8 cellular contexts compared by ENCODE assay signal in genomic region chr6:26659360-26660095, GRCh38. TPM values are rescaled to one million over a fixed set of nuclear protein-coding genes. Genes with fewer than 3 reads are reported as not detected.
DNase-seq lines count a peak whose midpoint lies in the region; ATAC-seq and TF ChIP-seq lines count a peak whose summit lies in the region.
"Not testable (repeated sequence)": the region's sequence is repeated elsewhere in the genome, so short reads cannot be mapped to it uniquely, and the experiment has no call there.

Gene ZNF322 (minus strand): TSS chr6:26659746. CDS start chr6:26638553, 21,193 bp downstream.

- peaks cover 24% of the 10 kb centered on the region for H3K36me3 ChIP-seq in left ventricle myocardium inferior

- peaks cover 22% of the 10 kb centered on the region for H3K27me3 Mint-ChIP-seq in T-helper 1 cell treated with Interleukin-12 subunit alpha and Interleukin-12 subunit beta and Interleukin-4 antibody, amounts not matched to agents 30 μg/mL and 1 μg/mL, for 36 hours (ENCODE audit: low read depth)
- H3K27me3 Mint-ChIP-seq in progenitor cell of endocrine pancreas = peaks cover 33% of the 10 kb centered on the region

- peaks cover 48% of the 10 kb centered on the region for H3K4me1 ChIP-seq in left ventricle myocardium inferior

- DNase-seq in GM13976 (ENCODE audit: low spot score) (peak; percentile 96), NCI-H146 treated with DMSO at 0.1 percent for 48 hours (lab: John Stamatoyannopoulos, UW; ENCODE audit: unreplicated experiment) (peak; percentile 92), amygdala (lab: John Stamatoyannopoulos, UW) (peak; percentile 78 to 97 (median 94)), left ventricle myocardium inferior (peak; percentile 95), progenitor cell of endocrine pancreas (ENCODE audit: low spot score, unreplicated experiment) (peak; percentile 93), ureter (ENCODE audit: low spot score) (peak; percentile 96)

- in situ Hi-C loops in GM13976 (cut with MboI; ENCODE audit: low sequenced_read_pairs, unreplicated experiment) = not testable (repeated sequence)

- not testable (repeated sequence) for H3K9me3 ChIP-seq in left ventricle myocardium inferior (replicated peaks)

- H3K4me3 ChIP-seq in left ventricle myocardium inferior = peak within 1 kb of the TSS; percentile 89

- peaks cover 15% of the 10 kb centered on the region for H3K4me1 Mint-ChIP-seq in T-helper 1 cell treated with Interleukin-12 subunit alpha and Interleukin-12 subunit beta and Interleukin-4 antibody, amounts not matched to agents 30 μg/mL and 1 μg/mL, for 36 hours (ENCODE audit: low read depth)
- H3K4me1 Mint-ChIP-seq in progenitor cell of endocrine pancreas (ENCODE audit: low read depth) = peaks cover 16% of the 10 kb centered on the region

- peak within 1 kb of the TSS; percentile 13 for H3K27ac Mint-ChIP-seq in T-helper 1 cell treated with Interleukin-12 subunit alpha and Interleukin-12 subunit beta and Interleukin-4 antibody, amounts not matched to agents 30 μg/mL and 1 μg/mL, for 36 hours
- H3K27ac Mint-ChIP-seq in progenitor cell of endocrine pancreas = peak within 1 kb of the TSS; percentile 79

- H3K36me3 Mint-ChIP-seq in T-helper 1 cell treated with Interleukin-12 subunit alpha and Interleukin-12 subunit beta and Interleukin-4 antibody, amounts not matched to agents 30 μg/mL and 1 μg/mL, for 36 hours (ENCODE audit: low read depth) = peaks cover 18% of the 10 kb centered on the region
- peaks cover 13% of the 10 kb centered on the region for H3K36me3 Mint-ChIP-seq in progenitor cell of endocrine pancreas (ENCODE audit: insufficient read depth)

- intact Hi-C loops in left ventricle myocardium inferior (cut with micrococcal nuclease) = not testable (repeated sequence)

- peak; percentile 98 for ATAC-seq in HG02870 (IDR thresholded peaks at IDR 0.05; ENCODE audit: unreplicated experiment)

- H3K27me3 ChIP-seq in left ventricle myocardium inferior (ENCODE audit: low read depth) = peaks cover 18% of the 10 kb centered on the region

- not testable (repeated sequence) for H3K9me3 Mint-ChIP-seq in T-helper 1 cell treated with Interleukin-12 subunit alpha and Interleukin-12 subunit beta and Interleukin-4 antibody, amounts not matched to agents 30 μg/mL and 1 μg/mL, for 36 hours; progenitor cell of endocrine pancreas (ENCODE audit: low read depth)

- peak within 1 kb of the TSS; percentile 83 for H3K4me3 Mint-ChIP-seq in T-helper 1 cell treated with Interleukin-12 subunit alpha and Interleukin-12 subunit beta and Interleukin-4 antibody, amounts not matched to agents 30 μg/mL and 1 μg/mL, for 36 hours
- H3K4me3 Mint-ChIP-seq in progenitor cell of endocrine pancreas (ENCODE audit: low read depth) = peak within 1 kb of the TSS; percentile 78

- peak within 1 kb of the TSS; percentile 90 for H3K27ac ChIP-seq in left ventricle myocardium inferior (replicated peaks)

- TF ChIP-seq CTCF in GM13976 (IDR thresholded peaks at IDR 0.05; ENCODE audit: borderline replicate concordance, control extremely low read depth, extremely low read depth, insufficient read depth, missing control alignments); progenitor cell of endocrine pancreas (IDR thresholded peaks at IDR 0.05; ENCODE audit: unreplicated experiment): not testable (repeated sequence)
- TF ChIP-seq CTCF in left ventricle myocardium inferior (IDR thresholded peaks at IDR 0.05; ENCODE audit: borderline replicate concordance) = peak; percentile 13

RNA-seq across cellular contexts. Expression of gene ZNF322, which starts in this region (rescaled TPM):
- total RNA-seq in left ventricle myocardium inferior (12.9 TPM), progenitor cell of endocrine pancreas (39.7 and 46.5 TPM in 2 replicates), ureter (27.7 TPM)

Comparison
In these comparisons a context has a peak if more than half of its experiments do, and no peak if none do; other contexts are left out.
1. Peak in every context shown above with its lines: DNase-seq, ATAC-seq, H3K4me3 ChIP-seq and H3K27ac ChIP-seq.